Comparison of ENCODE assay signal across 8 cellular contexts in the genomic region with DNA sequence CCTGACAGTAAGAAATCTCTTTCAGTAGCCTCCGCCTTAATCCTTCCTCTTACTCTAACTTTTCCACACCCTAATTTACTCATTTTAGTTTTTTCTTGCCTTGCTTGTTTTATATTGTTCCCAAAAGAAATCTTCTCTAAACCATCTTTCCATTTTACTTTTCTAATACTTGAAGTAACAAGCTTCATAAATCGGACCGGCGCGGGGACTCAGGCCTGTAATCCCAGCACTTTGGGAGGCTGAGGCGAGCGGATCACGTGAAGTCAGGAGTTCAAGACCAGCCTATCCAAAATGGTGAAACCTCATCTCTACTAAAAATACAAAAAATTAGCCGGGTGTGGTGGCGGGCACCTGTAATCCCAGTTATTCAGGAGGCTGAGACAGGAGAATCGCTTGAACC. TPM values are rescaled to one million over a fixed set of nuclear protein-coding genes. Genes with fewer than 3 reads are reported as not detected.
DNase-seq lines count a peak whose midpoint lies in the region; ATAC-seq and TF ChIP-seq lines count a peak whose summit lies in the region.

No MANE protein-coding gene starts in this region.

- H3K27me3 ChIP-seq in mucosa of stomach (ENCODE audit: control insufficient read depth, insufficient read depth, low read length): no peaks in the 10 kb centered on the region

- no peak overlapping the region for H3K9ac ChIP-seq in mucosa of stomach (ENCODE audit: low read length)

- peaks cover 74% of the 10 kb centered on the region for H3K4me1 Mint-ChIP-seq in stimulated activated naive CD8-positive, alpha-beta T cell treated with anti-CD3 and anti-CD28 coated beads, Interleukin-15, Interleukin-2, amounts not matched to agents 100 ng/mL and 50 ng/mL, for 24 hours (ENCODE audit: low read depth)

- H3K36me3 Mint-ChIP-seq in stimulated activated naive CD8-positive, alpha-beta T cell treated with anti-CD3 and anti-CD28 coated beads, Interleukin-15, Interleukin-2, amounts not matched to agents 100 ng/mL and 50 ng/mL, for 24 hours (ENCODE audit: low read depth): peaks cover 2% of the 10 kb centered on the region

- intact Hi-C loops in sciatic nerve (cut with DNase I): no loop called here

- H3K4me3 ChIP-seq in astrocyte of the cerebellum (ENCODE audit: low read depth, low read length) (peak overlapping the region; percentile 55), mucosa of stomach (ENCODE audit: low read length) (peak overlapping the region; percentile 25)

- DNase-seq in stimulated activated naive CD8-positive, alpha-beta T cell treated with anti-CD3 and anti-CD28 coated beads, Interleukin-15, Interleukin-2, amounts not matched to agents 100 U/mL and 50 U/mL, for 24 hours: no peak
- DNase-seq in astrocyte of the cerebellum (ENCODE audit: low read depth) (no peak), NCI-H748 (lab: John Stamatoyannopoulos, UW; ENCODE audit: unreplicated experiment) (no peak), sciatic nerve (ENCODE audit: low spot score) (no peak)

- no peaks in the 10 kb centered on the region for H3K9me3 Mint-ChIP-seq in stimulated activated naive CD8-positive, alpha-beta T cell treated with anti-CD3 and anti-CD28 coated beads, Interleukin-15, Interleukin-2, amounts not matched to agents 100 ng/mL and 50 ng/mL, for 24 hours

- H3K27ac Mint-ChIP-seq in stimulated activated naive CD8-positive, alpha-beta T cell treated with anti-CD3 and anti-CD28 coated beads, Interleukin-15, Interleukin-2, amounts not matched to agents 100 ng/mL and 50 ng/mL, for 24 hours: peak overlapping the region; percentile 86

- TF ChIP-seq CTCF in astrocyte of the cerebellum (IDR thresholded peaks at IDR 0.05; ENCODE audit: low read depth, low read length, missing control alignments): no peak

- no peaks in the 10 kb centered on the region for H3K36me3 ChIP-seq in mucosa of stomach (ENCODE audit: control insufficient read depth, insufficient read depth, low read length)

- H3K4me1 ChIP-seq in mucosa of stomach (ENCODE audit: control insufficient read depth, insufficient read depth, low read length): peaks cover 23% of the 10 kb centered on the region

- no peaks in the 10 kb centered on the region for H3K9me3 ChIP-seq in mucosa of stomach (ENCODE audit: control insufficient read depth, low read length)

- H3K4me3 Mint-ChIP-seq in stimulated activated naive CD8-positive, alpha-beta T cell treated with anti-CD3 and anti-CD28 coated beads, Interleukin-15, Interleukin-2, amounts not matched to agents 100 ng/mL and 50 ng/mL, for 24 hours: peak overlapping the region; percentile 85

- no peak for ATAC-seq in stimulated activated naive CD8-positive, alpha-beta T cell treated with anti-CD3 and anti-CD28 coated beads, Interleukin-15, Interleukin-2, amounts not matched to agents 100 U/mL and 50 U/mL, for 24 hours
- ATAC-seq in sciatic nerve (no peak), GM19463 (IDR thresholded peaks at IDR 0.05; ENCODE audit: unreplicated experiment) (no peak), GM18861 (IDR thresholded peaks at IDR 0.05; ENCODE audit: unreplicated experiment) (no peak)

- in situ Hi-C loops in astrocyte of the cerebellum (cut with HindIII; ENCODE audit: low sequenced_read_pairs): no loop called here

- H3K27me3 Mint-ChIP-seq in stimulated activated naive CD8-positive, alpha-beta T cell treated with anti-CD3 and anti-CD28 coated beads, Interleukin-15, Interleukin-2, amounts not matched to agents 100 ng/mL and 50 ng/mL, for 24 hours: no peaks in the 10 kb centered on the region

RNA-seq across cellular contexts. Expression of gene ZNF148, which starts 17.3 kb away (rescaled TPM):
- 60.6 TPM for total RNA-seq in sciatic nerve
